1 cellular context compared by ENCODE assay signal in genomic region chr4:117900832-117901231, GRCh38.
TF ChIP-seq lines count a peak whose summit lies in the region.

No MANE protein-coding gene starts in this region.

TF ChIP-seq in H1, 55 proteins besides CTCF, POLR2A, EP300 and RAD21 (continued from another document):
- no peak for TF ChIP-seq JUN (IDR thresholded peaks at IDR 0.05; ENCODE audit: low read depth, low read length)
- no peak for TF ChIP-seq SIRT6 (IDR thresholded peaks at IDR 0.05; ENCODE audit: low read length)
- no peak for TF ChIP-seq CBX8 (IDR thresholded peaks at IDR 0.05; ENCODE audit: borderline replicate concordance, low read depth, low read length)
- no peak for TF ChIP-seq ATF3 (IDR thresholded peaks at IDR 0.05; ENCODE audit: insufficient read depth, low read depth, low read length)
- no peak for TF ChIP-seq KDM1A (IDR thresholded peaks at IDR 0.05; ENCODE audit: borderline replicate concordance, low read length)
- no peak for TF ChIP-seq EGR1 (IDR thresholded peaks at IDR 0.05; ENCODE audit: borderline replicate concordance, low read depth, low read length)
- TF ChIP-seq HDAC6 (IDR thresholded peaks at IDR 0.05; ENCODE audit: low read depth, low read length) = no peak
- no peak for TF ChIP-seq CHD7 (IDR thresholded peaks at IDR 0.05; ENCODE audit: insufficient replicate concordance, low read length)
- no peak for TF ChIP-seq GABPA (IDR thresholded peaks at IDR 0.05; ENCODE audit: borderline replicate concordance, insufficient read depth, low read length)
- TF ChIP-seq E2F6 (IDR thresholded peaks at IDR 0.05) = no peak
- TF ChIP-seq SP4 (IDR thresholded peaks at IDR 0.05; ENCODE audit: low read length) = no peak
- TF ChIP-seq JUND (IDR thresholded peaks at IDR 0.05; ENCODE audit: low read length) = no peak
- TF ChIP-seq ZNF274 (IDR thresholded peaks at IDR 0.05; ENCODE audit: borderline replicate concordance, extremely low read depth, low read length) = no peak
